Comparison of ENCODE assay signal across 14 cellular contexts in the genomic region with DNA sequence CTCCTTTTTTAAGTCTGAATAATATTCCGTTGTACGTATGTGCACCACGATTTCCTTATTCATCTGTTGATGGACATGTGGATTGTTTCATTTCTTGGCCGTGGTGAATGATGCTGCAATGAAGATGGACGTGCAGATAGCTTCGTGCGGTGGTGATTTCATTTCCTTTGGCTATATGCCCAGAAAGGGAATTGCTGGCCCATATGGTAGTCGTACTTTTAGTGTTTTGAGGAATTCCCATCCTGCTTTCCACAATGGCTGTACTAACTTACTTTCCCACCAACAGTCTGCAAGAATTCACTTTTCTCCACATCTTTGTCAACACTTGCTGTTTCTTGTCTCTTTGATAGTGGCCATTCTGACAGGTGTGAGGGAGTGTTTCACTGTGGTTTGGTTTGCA. TPM values are rescaled to one million over a fixed set of nuclear protein-coding genes. Genes with fewer than 3 reads are reported as not detected.
DNase-seq lines count a peak whose midpoint lies in the region; ATAC-seq, FAIRE-seq and TF ChIP-seq lines count a peak whose summit lies in the region.
"Had no signal": no experiment of that assay in that cellular context is flagged by ENCODE, and none has a peak within 500 bp of the region (broad histone marks: within the 10 kb centered on the region; RNA-seq: fewer than 3 reads in every experiment).

No MANE protein-coding gene starts in this region.

- H4K20me1 ChIP-seq in PC-9 (ENCODE audit: insufficient read depth) = no peaks in the 10 kb centered on the region

- H3K27ac ChIP-seq in breast epithelium (no peak overlapping the region), PC-9 (no peak overlapping the region)

- H3K4me2 ChIP-seq in PC-9 = no peak overlapping the region

- H3K4me3 ChIP-seq in breast epithelium (no peak overlapping the region), PC-9 (no peak overlapping the region), choroid plexus epithelial cell (ENCODE audit: low read depth, low read length) (no peak overlapping the region)

- H3K4me3 Mint-ChIP-seq in MCF 10A (ENCODE audit: unreplicated experiment) = no peak overlapping the region
- H3K4me3 Mint-ChIP-seq: activated naive CD4-positive, alpha-beta T cell treated with anti-CD3 and anti-CD28 coated beads for 36 hours; effector memory CD8-positive, alpha-beta T cell had no signal

- no peaks in the 10 kb centered on the region for H3K27me3 Mint-ChIP-seq in MCF 10A (ENCODE audit: insufficient read depth, unreplicated experiment)
- H3K27me3 Mint-ChIP-seq: effector memory CD8-positive, alpha-beta T cell had no signal

- H3K27ac Mint-ChIP-seq in MCF 10A (ENCODE audit: low read depth, unreplicated experiment) = peak overlapping the region; percentile 1
- H3K27ac Mint-ChIP-seq: activated naive CD4-positive, alpha-beta T cell treated with anti-CD3 and anti-CD28 coated beads for 36 hours; effector memory CD8-positive, alpha-beta T cell had no signal

- POLR2A ChIA-PET in MCF 10A (lab: Yijun Ruan, JAX) = interaction anchor here (0.7 to 0.8 kb wide), 3 partner anchors 10 to 209 kb away, joined by 4 to 5 read pairs (median 4); no protein-coding TSS in a partner anchor
- POLR2A ChIA-PET in PC-9 (lab: Charles Lee; ENCODE audit: unreplicated experiment) = interaction anchor here (0.5 kb wide), 1 partner anchor 15 kb away, joined by 7 read pairs; no protein-coding TSS in a partner anchor

- no peaks in the 10 kb centered on the region for H3K79me2 ChIP-seq in PC-9 (ENCODE audit: low read depth)

- peak; percentile 95 for DNase-seq in MCF 10A (ENCODE audit: unreplicated experiment)
- DNase-seq in breast epithelium (ENCODE audit: low spot score in 2 of 2) = no peak
- peak; percentile 43 to 60 for DNase-seq in PC-9
- DNase-seq in choroid plexus epithelial cell (ENCODE audit: low read depth) = peak; percentile 60
- DNase-seq in urothelium cell line (ENCODE audit: low spot score) = peak; percentile 66
- no peak for DNase-seq in medulla oblongata (ENCODE audit: extremely low spot score)
- no peak for DNase-seq in retina
- DNase-seq: activated CD4-positive, alpha-beta T cell treated with anti-CD3 and anti-CD28 coated beads for 1 hour; activated naive CD4-positive, alpha-beta T cell treated with anti-CD3 and anti-CD28 coated beads for 36 hours; C1 segment of cervical spinal cord; effector memory CD8-positive, alpha-beta T cell; NCI-H187; SIG-M5 had no signal

- no peaks in the 10 kb centered on the region for H3K36me3 ChIP-seq in breast epithelium
- H3K36me3 ChIP-seq in PC-9 (ENCODE audit: low read depth) = no peaks in the 10 kb centered on the region

- H2AFZ ChIP-seq in PC-9 = no peak overlapping the region

- H3K4me1 Mint-ChIP-seq in MCF 10A (ENCODE audit: insufficient read depth, unreplicated experiment) = peaks cover 10% of the 10 kb centered on the region

- H3K9me3 Mint-ChIP-seq in MCF 10A (ENCODE audit: unreplicated experiment) = peaks cover 8% of the 10 kb centered on the region

- TF ChIP-seq POLR2A in breast epithelium (IDR thresholded peaks at IDR 0.05) = no peak

- H3K9me3 ChIP-seq in breast epithelium (no peaks in the 10 kb centered on the region), PC-9 (ENCODE audit: insufficient read depth, low read depth) (no peaks in the 10 kb centered on the region; the same call in 1 of the 2 replicates)

- intact Hi-C loops in MCF 10A (cut with micrococcal nuclease) (no loop called here), breast epithelium (cut with DNase I; ENCODE audit: low total_unique reads) (no loop called here), PC-9 (cut with micrococcal nuclease; ENCODE audit: unreplicated experiment) (no loop called here)

- TF ChIP-seq CTCF in MCF 10A (IDR thresholded peaks at IDR 0.05; ENCODE audit: unreplicated experiment) (no peak), breast epithelium (IDR thresholded peaks at IDR 0.05) (no peak), PC-9 (conservative IDR thresholded peaks at IDR 0.05) (no peak), choroid plexus epithelial cell (conservative IDR thresholded peaks at IDR 0.05; ENCODE audit: low read depth, low read length) (no peak)

- ATAC-seq in HG02623 (IDR thresholded peaks at IDR 0.05; ENCODE audit: unreplicated experiment) = no peak
- ATAC-seq: effector memory CD8-positive, alpha-beta T cell had no signal

- H3K27me3 ChIP-seq in breast epithelium (no peaks in the 10 kb centered on the region), PC-9 (ENCODE audit: insufficient read depth, low read depth) (no peaks in the 10 kb centered on the region)

- H3K9me2 ChIP-seq in PC-9 (ENCODE audit: insufficient read depth) = no peaks in the 10 kb centered on the region

- no peaks in the 10 kb centered on the region for H3K36me3 Mint-ChIP-seq in MCF 10A (ENCODE audit: insufficient read depth, unreplicated experiment)

- BruUV-seq in MCF 10A (replicated peaks; lab: Mats Ljungman, UMichigan) (no TSS peak), PC-9 (replicated peaks; lab: Mats Ljungman, UMichigan) (no TSS peak)

- CTCF ChIA-PET in MCF 10A (lab: Yijun Ruan, JAX) = no interaction called here
- CTCF ChIA-PET in PC-9 (lab: Charles Lee) = no interaction called here

- FAIRE-seq in urothelium cell line (lab: Jason Lieb, UNC) = peak; percentile 94

- H3K4me1 ChIP-seq in breast epithelium (no peaks in the 10 kb centered on the region), PC-9 (replicated peaks; ENCODE audit: insufficient read depth) (peaks cover 3% of the 10 kb centered on the region; the same call in 1 of the 2 replicates)

- H3F3A ChIP-seq in PC-9 (ENCODE audit: insufficient read depth, low read depth) = no peaks in the 10 kb centered on the region

RNA-seq across cellular contexts. Expression of a gene that starts 12.8 kb away (rescaled TPM):
- total RNA-seq in MCF 10A (2022) (not detected in 2 replicates), breast epithelium (not detected), PC-9 (2021) (not detected in 2 replicates)
- total RNA-seq: activated naive CD4-positive, alpha-beta T cell treated with anti-CD3 and anti-CD28 coated beads for 36 hours had no signal

Comparison
In these comparisons a context has a peak if more than half of its experiments do, and no peak if none do; other contexts are left out.
1. DNase-seq: peak in MCF 10A (single experiment), PC-9 (2 of 2), choroid plexus epithelial cell (single experiment) and urothelium cell line (single experiment); none in breast epithelium (0 of 2), medulla oblongata (single experiment) and retina (single experiment).